In the genomic region with DNA sequence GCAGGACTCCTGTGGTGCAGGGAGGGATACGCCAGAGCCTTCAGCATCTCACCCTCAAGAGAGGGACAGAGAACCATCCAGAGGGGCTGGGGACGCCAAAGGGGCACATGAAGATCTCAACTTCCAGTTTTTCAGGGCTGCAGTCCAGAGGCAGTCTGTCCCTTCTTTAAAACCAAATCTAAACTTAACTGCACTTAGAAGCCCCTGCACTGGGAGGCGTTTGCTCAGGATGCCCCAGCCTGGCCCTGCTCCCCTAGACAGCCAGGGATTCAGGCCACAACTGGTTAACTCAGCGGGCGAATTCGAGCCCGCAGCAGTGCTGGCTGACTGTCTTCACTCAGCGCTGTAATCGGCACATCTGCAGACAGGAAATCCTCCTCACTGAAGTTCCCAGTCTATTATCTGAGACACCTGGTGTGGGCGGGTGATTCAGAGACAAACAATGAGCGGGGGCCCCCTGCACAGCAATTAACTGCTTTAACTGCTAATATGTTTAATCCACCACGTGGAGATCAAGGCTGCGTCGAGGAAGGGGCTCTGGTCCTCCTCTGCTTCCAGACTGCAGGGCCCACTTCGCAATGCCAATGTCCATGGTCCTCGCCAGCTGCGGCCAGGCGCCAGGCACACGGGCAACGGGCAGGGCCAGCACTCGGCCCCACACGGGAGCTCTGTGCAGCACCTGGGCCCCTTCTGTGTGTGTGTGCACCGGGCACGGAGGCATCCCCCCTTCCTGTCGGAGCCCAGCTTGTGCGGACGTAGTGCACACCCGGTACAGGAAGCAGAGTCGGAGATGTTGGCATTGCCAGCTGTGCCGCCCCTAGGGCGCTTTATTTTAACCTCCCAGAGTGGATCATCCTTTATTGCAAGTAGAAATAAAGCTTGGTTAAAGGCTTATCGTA, we compare ENCODE assay signal across 8 cellular contexts. TPM values are rescaled to one million over a fixed set of nuclear protein-coding genes. Genes with fewer than 3 reads are reported as not detected.
DNase-seq lines count a peak whose midpoint lies in the region; ATAC-seq and TF ChIP-seq lines count a peak whose summit lies in the region.

No MANE protein-coding gene starts in this region.

- no peak for TF ChIP-seq CTCF in Caco-2 (IDR thresholded peaks at IDR 0.05; ENCODE audit: insufficient read depth in 1 of 2, low read depth in 1 of 2, low read length in 1 of 2, severe bottlenecking in 1 of 2, unreplicated experiment in 1 of 2)
- TF ChIP-seq CTCF in OCI-LY1 (IDR thresholded peaks at IDR 0.05; ENCODE audit: low read length): no peak
- TF ChIP-seq CTCF in fibroblast of villous mesenchyme (IDR thresholded peaks at IDR 0.05; ENCODE audit: insufficient read depth, low read depth, low read length): no peak
- TF ChIP-seq CTCF in tibial artery (IDR thresholded peaks at IDR 0.05): no peak

- H3K27me3 Mint-ChIP-seq in Caco-2 (ENCODE audit: insufficient read depth, unreplicated experiment): no peaks in the 10 kb centered on the region

- peak overlapping the region; percentile 62 for H3K4me2 ChIP-seq in OCI-LY1 (ENCODE audit: low read length)

- no peaks in the 10 kb centered on the region for H3K9me3 Mint-ChIP-seq in Caco-2 (ENCODE audit: unreplicated experiment)

- H3K9me3 ChIP-seq in Caco-2: no peaks in the 10 kb centered on the region
- no peaks in the 10 kb centered on the region for H3K9me3 ChIP-seq in OCI-LY1 (ENCODE audit: low read length)
- H3K9me3 ChIP-seq in tibial artery: no peaks in the 10 kb centered on the region

- peaks cover 13% of the 10 kb centered on the region for H3K36me3 Mint-ChIP-seq in Caco-2 (ENCODE audit: insufficient read depth, unreplicated experiment)

- H3K79me2 ChIP-seq in OCI-LY1 (ENCODE audit: insufficient read depth, low read length): no peaks in the 10 kb centered on the region

- H3F3A ChIP-seq in OCI-LY1 (ENCODE audit: insufficient read depth, low read length): no peaks in the 10 kb centered on the region

- H3K27me3 ChIP-seq in Caco-2 (replicated peaks; ENCODE audit: control insufficient read depth, insufficient read depth, low read length) (no peaks in the 10 kb centered on the region), OCI-LY1 (ENCODE audit: insufficient read depth, low read length) (no peaks in the 10 kb centered on the region), tibial artery (no peaks in the 10 kb centered on the region)

- no peak overlapping the region for H2AFZ ChIP-seq in OCI-LY1 (ENCODE audit: low read length)

- H3K4me3 ChIP-seq in Caco-2 (ENCODE audit: low read depth, low read length) (no peak overlapping the region), OCI-LY1 (ENCODE audit: low read depth, low read length, poor library complexity, severe bottlenecking) (peak overlapping the region; percentile 33), fibroblast of villous mesenchyme (ENCODE audit: low read depth, low read length) (no peak overlapping the region), skeletal muscle cell (ENCODE audit: low read depth, low read length) (no peak overlapping the region), tibial artery (no peak overlapping the region)

- no peaks in the 10 kb centered on the region for H4K20me1 ChIP-seq in OCI-LY1 (ENCODE audit: insufficient read depth, low read length)

- peak overlapping the region; percentile 59 for H3K27ac Mint-ChIP-seq in Caco-2 (ENCODE audit: unreplicated experiment)

- peak; percentile 63 for ATAC-seq in HG03460 (IDR thresholded peaks at IDR 0.05; ENCODE audit: unreplicated experiment)
- ATAC-seq in GM18519 (IDR thresholded peaks at IDR 0.05; ENCODE audit: low FRiP score, unreplicated experiment): no peak

- intact Hi-C loops in Caco-2 (cut with micrococcal nuclease; ENCODE audit: unreplicated experiment) (no loop called here), tibial artery (cut with DNase I; ENCODE audit: low total_unique reads) (no loop called here)

- POLR2A ChIA-PET in Caco-2 (lab: Charles Lee): no interaction called here

- H3K36me3 ChIP-seq in Caco-2 (ENCODE audit: control insufficient read depth, insufficient read depth, low read length) (no peaks in the 10 kb centered on the region), OCI-LY1 (ENCODE audit: insufficient read depth, low read length) (no peaks in the 10 kb centered on the region), tibial artery (peaks cover 20 to 86% (median 43%) of the 10 kb centered on the region in 3 donors)

- no TSS peak for BruUV-seq in Caco-2 (replicated peaks; lab: Mats Ljungman, UMichigan)

- DNase-seq in Caco-2 (peak; percentile 47 to 66), activated T-cell treated with anti-CD3 and anti-CD28 coated beads for 48 hours (ENCODE audit: low read depth) (peak; percentile 72), fibroblast of villous mesenchyme (ENCODE audit: low read depth) (peak; percentile 90), skeletal muscle cell (ENCODE audit: low read depth) (peak; percentile 62), tibial artery (no peak)

- peak overlapping the region; percentile 70 for H3K9ac ChIP-seq in OCI-LY1 (ENCODE audit: low read length)

- peaks cover 19% of the 10 kb centered on the region for H3K4me1 ChIP-seq in Caco-2
- H3K4me1 ChIP-seq in OCI-LY1 (ENCODE audit: insufficient read depth, low read length, severe bottlenecking): peaks cover 72% of the 10 kb centered on the region
- peaks cover 0 to 16% (median 0%) of the 10 kb centered on the region in 4 donors for H3K4me1 ChIP-seq in tibial artery

- peak overlapping the region; percentile 25 for H3K4me3 Mint-ChIP-seq in Caco-2 (ENCODE audit: unreplicated experiment)

- H3K27ac ChIP-seq in OCI-LY1 (ENCODE audit: low read depth, low read length, poor library complexity, severe bottlenecking) (peak overlapping the region; percentile 100), tibial artery (no peak overlapping the region)

- H3K4me1 Mint-ChIP-seq in Caco-2 (ENCODE audit: low read depth, unreplicated experiment): peaks cover 14% of the 10 kb centered on the region

- H3K9me2 ChIP-seq in OCI-LY1 (ENCODE audit: low read depth, low read length): no peaks in the 10 kb centered on the region

- CTCF ChIA-PET in Caco-2 (lab: Charles Lee): interaction anchor here (0.9 kb wide), 1 partner anchor 161 kb away, joined by 3 read pairs; no protein-coding TSS in a partner anchor

RNA-seq across cellular contexts. Expression of a gene that starts 36.9 kb away (rescaled TPM):
- 13.4 and 15.8 TPM in 2 replicates for total RNA-seq in Caco-2 (2022)
- 5.2 and 11.0 TPM in 2 replicates for total RNA-seq in fibroblast of villous mesenchyme

RNA-seq across cellular contexts. Expression of a gene that starts 36.9 kb away (rescaled TPM):
- 27.5 and 29.7 TPM in 2 replicates for total RNA-seq in Caco-2 (2022)
- total RNA-seq in fibroblast of villous mesenchyme: 15.1 and 19.0 TPM in 2 replicates

RNA-seq across cellular contexts. Expression of a gene that starts 50.0 kb away (rescaled TPM):
- total RNA-seq in Caco-2 (2022) (96.0 and 103 TPM in 2 replicates), fibroblast of villous mesenchyme (173 and 236 TPM in 2 replicates)

RNA-seq across cellular contexts. Expression of a gene that starts 50.0 kb away (rescaled TPM):
- total RNA-seq in Caco-2 (2022) (44.8 and 47.0 TPM in 2 replicates), fibroblast of villous mesenchyme (34.8 and 39.3 TPM in 2 replicates)

Comparison
In these comparisons a context has a peak if more than half of its experiments do, and no peak if none do; other contexts are left out.
1. DNase-seq: peak in Caco-2 (2 of 2), activated T-cell treated with anti-CD3 and anti-CD28 coated beads for 48 hours (single experiment), fibroblast of villous mesenchyme (single experiment) and skeletal muscle cell (single experiment); none in tibial artery (0 of 2).